8 cellular contexts compared by ENCODE assay signal in the genomic region with DNA sequence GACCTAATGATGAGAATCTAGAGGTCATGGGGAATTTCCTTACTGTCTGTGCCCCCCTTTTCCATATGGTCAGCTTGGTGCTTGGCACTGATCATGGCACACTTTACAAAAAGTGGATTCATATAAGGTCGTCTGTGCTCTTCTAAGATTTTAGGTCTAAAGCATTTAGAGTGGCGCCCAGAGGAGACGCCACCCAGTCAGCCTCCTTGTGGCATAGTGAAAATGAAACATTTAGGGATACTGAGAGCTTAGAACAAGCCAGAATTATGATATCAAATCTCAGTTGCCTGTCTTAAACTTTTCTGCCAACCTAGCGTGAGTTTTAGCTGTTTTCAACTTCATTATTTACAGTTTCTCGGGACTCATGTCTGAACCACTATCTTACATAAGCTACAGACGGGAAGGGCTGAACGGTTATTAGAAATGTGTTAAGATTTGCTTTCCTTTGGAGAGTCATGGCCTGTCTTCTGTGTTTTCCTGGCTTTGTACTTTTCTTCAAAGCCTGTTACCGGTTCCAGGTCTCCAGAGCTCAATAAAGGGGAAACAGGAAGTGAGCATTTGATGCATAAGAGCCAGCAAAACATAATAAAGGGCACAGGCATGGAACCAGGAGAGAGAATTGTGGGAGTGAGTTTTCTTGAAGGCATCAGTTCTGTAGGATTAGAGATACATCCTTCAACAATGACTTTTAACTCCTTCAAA. TPM values are rescaled to one million over a fixed set of nuclear protein-coding genes. Genes with fewer than 3 reads are reported as not detected.
A peak's percentile ranks its signal among the peaks of the same experiment; 100 is the strongest.
DNase-seq lines count a peak whose midpoint lies in the region; ATAC-seq and TF ChIP-seq lines count a peak whose summit lies in the region.

No MANE protein-coding gene starts in this region.

- no peaks in the 10 kb centered on the region for H3K27me3 ChIP-seq in lung (ENCODE audit: control insufficient read depth, insufficient read depth)

- H3K4me3 ChIP-seq in GM12864 (ENCODE audit: low read depth, low read length), result peak overlapping the region; percentile 6
- H3K4me3 ChIP-seq in lung, result no peak overlapping the region

- WGBS in lung, 2 donors, result 42% methylated on average over 8 of the region's 8 CpGs

- intact Hi-C loops in activated CD4-positive, alpha-beta memory T cell treated with anti-CD3 and anti-CD28 coated beads for 36 hours (cut with micrococcal nuclease), result loop anchor here (1.0 to 5.0 kb wide), 7 partner anchors 11 to 97 kb away; no protein-coding TSS in a partner anchor

- H3K36me3 Mint-ChIP-seq in activated CD4-positive, alpha-beta memory T cell treated with anti-CD3 and anti-CD28 coated beads for 36 hours, result peaks cover 1% of the 10 kb centered on the region

- H3K9me3 ChIP-seq in lung (ENCODE audit: control insufficient read depth in 2 of 2, insufficient read depth in 1 of 2, low read length in 1 of 2), result no peaks in the 10 kb centered on the region

- CTCF ChIA-PET in activated CD4-positive, alpha-beta memory T cell treated with anti-CD3 and anti-CD28 coated beads for 36 hours (lab: Charles Lee), result interaction anchor here (0.6 to 8.3 kb wide), 6 partner anchors 11 to 373 kb away, joined by 3 to 84 read pairs (median 6); a partner anchor contains a TSS

- H3K36me3 ChIP-seq in lung (ENCODE audit: control insufficient read depth in 2 of 2, insufficient read depth in 2 of 2, low read length in 2 of 2), result no peaks in the 10 kb centered on the region

- H3K27ac Mint-ChIP-seq in activated CD4-positive, alpha-beta memory T cell treated with anti-CD3 and anti-CD28 coated beads for 36 hours, result peak overlapping the region; percentile 89

- H3K27ac ChIP-seq in lung (ENCODE audit: low read depth in 1 of 2, low read length in 1 of 2), result peak overlapping the region; percentile 75 to 83

- H3K4me1 Mint-ChIP-seq in activated CD4-positive, alpha-beta memory T cell treated with anti-CD3 and anti-CD28 coated beads for 36 hours (ENCODE audit: low read depth), result peaks cover 50% of the 10 kb centered on the region

- no peak for TF ChIP-seq CTCF in GM12864 (IDR thresholded peaks at IDR 0.05; ENCODE audit: low read depth, low read length, missing control alignments)
- no peak for TF ChIP-seq CTCF in lung (IDR thresholded peaks at IDR 0.05; ENCODE audit: control extremely low read depth, extremely low read depth)

- H3K4me1 ChIP-seq in lung (ENCODE audit: control insufficient read depth in 2 of 2, insufficient read depth in 2 of 2, low read length in 2 of 2), result peaks cover 8 to 16% of the 10 kb centered on the region in 2 donors

- H3K4me3 Mint-ChIP-seq in activated CD4-positive, alpha-beta memory T cell treated with anti-CD3 and anti-CD28 coated beads for 36 hours, result peak overlapping the region; percentile 58

- H3K27me3 Mint-ChIP-seq in activated CD4-positive, alpha-beta memory T cell treated with anti-CD3 and anti-CD28 coated beads for 36 hours, result no peaks in the 10 kb centered on the region

- H3K9me3 Mint-ChIP-seq in activated CD4-positive, alpha-beta memory T cell treated with anti-CD3 and anti-CD28 coated beads for 36 hours, result no peaks in the 10 kb centered on the region

- peak; percentile 20 for ATAC-seq in HG02588 (IDR thresholded peaks at IDR 0.05; ENCODE audit: unreplicated experiment)
- ATAC-seq in lung (ENCODE audit: insufficient read depth, low FRiP score), result no peak

- POLR2A ChIA-PET in activated CD4-positive, alpha-beta memory T cell treated with anti-CD3 and anti-CD28 coated beads for 36 hours (lab: Charles Lee), result interaction anchor here (0.7 to 3.3 kb wide), 13 partner anchors 9 to 99 kb away, joined by 3 to 18 read pairs (median 10); a partner anchor contains a TSS

- DNase-seq in GM12864 (ENCODE audit: low read depth), result no peak
- peak; percentile 38 for DNase-seq in activated CD4-positive, alpha-beta memory T cell treated with anti-CD3 and anti-CD28 coated beads for 36 hours
- DNase-seq in lung (ENCODE audit: low spot score), result no peak
- no peak for DNase-seq in NCI-H345 treated with DMSO at 0.1 percent for 48 hours (lab: John Stamatoyannopoulos, UW; ENCODE audit: unreplicated experiment)
- DNase-seq in NCI-H446 (lab: John Stamatoyannopoulos, UW), result no peak
- DNase-seq in retina, result no peak
- no peak for DNase-seq in NCI-H82 (lab: John Stamatoyannopoulos, UW)

RNA-seq across cellular contexts. Expression of a gene that starts 13.7 kb away (rescaled TPM):
- total RNA-seq in activated CD4-positive, alpha-beta memory T cell treated with anti-CD3 and anti-CD28 coated beads for 36 hours, result 10 to 100 TPM; 40.9 to 45.6 TPM
- 10 to 100 TPM; 21.4 to 25.1 TPM for total RNA-seq in lung
- polyA plus RNA-seq in lung, result 10 to 100 TPM in 1 of 2 donors, 1 to 10 TPM in 1; 8.9 to 11.0 TPM

RNA-seq across cellular contexts. Expression of a gene that starts 27.6 kb away (rescaled TPM):
- 10 to 100 TPM; 63.5 to 65.7 TPM for total RNA-seq in activated CD4-positive, alpha-beta memory T cell treated with anti-CD3 and anti-CD28 coated beads for 36 hours
- 10 to 100 TPM; 51.2 to 60.1 TPM for total RNA-seq in lung
- 10 to 100 TPM; 11.2 to 12.8 TPM for polyA plus RNA-seq in lung
